ENCODE assay signal across 8 cellular contexts in genomic region chr2:26849056-26850001, GRCh38. TPM values are rescaled to one million over a fixed set of nuclear protein-coding genes. Genes with fewer than 3 reads are reported as not detected.
DNase-seq lines count a peak whose midpoint lies in the region; ATAC-seq, FAIRE-seq and TF ChIP-seq lines count a peak whose summit lies in the region.

No MANE protein-coding gene starts in this region.

- POLR2A ChIA-PET in HepG2 (lab: Yijun Ruan, JAX) = no interaction called here

- FAIRE-seq in HepG2 (lab: Jason Lieb, UNC) (no peak), GM19239 (lab: Jason Lieb, UNC) (no peak)

- TF ChIP-seq CTCF in HepG2 (CRISPR knock-in tag; IDR thresholded peaks at IDR 0.05) = no peak
- TF ChIP-seq CTCF in right lobe of liver (IDR thresholded peaks at IDR 0.05) = no peak
- no peak for TF ChIP-seq CTCF in type B pancreatic cell (conservative IDR thresholded peaks at IDR 0.05)

- peaks cover 14% of the 10 kb centered on the region for H3K4me1 Mint-ChIP-seq in type B pancreatic cell (ENCODE audit: unreplicated experiment)

- no peak for TF ChIP-seq RAD21 in HepG2 (CRISPR knock-in tag; IDR thresholded peaks at IDR 0.05)

- no peaks in the 10 kb centered on the region for H3K9me3 Mint-ChIP-seq in type B pancreatic cell

- H3K27me3 ChIP-seq in HepG2 (ENCODE audit: control insufficient read depth in 1 of 2, insufficient read depth in 2 of 2, low read length in 2 of 2) (peaks cover 21 to 83% of the 10 kb centered on the region in 2 experiments), right lobe of liver (peaks cover 0 to 28% of the 10 kb centered on the region in 2 donors)

- no peak for DNase-seq in HepG2 (ENCODE audit: low spot score)
- DNase-seq in right lobe of liver = no peak
- peak; percentile 7 to 14 for DNase-seq in activated CD4-positive, alpha-beta T cell treated with anti-CD3 and anti-CD28 coated beads, Interleukin-2, amount 50 U/mL, for 48 hours
- no peak for DNase-seq in type B pancreatic cell (ENCODE audit: extremely low spot score, unreplicated experiment)
- DNase-seq in inferior parietal cortex (ENCODE audit: extremely low spot score) = no peak
- DNase-seq in cerebellar nuclear complex (lab: John Stamatoyannopoulos, UW) = no peak
- no peak for DNase-seq in GM19239 (ENCODE audit: insufficient read length, low spot score)

- H4K20me1 ChIP-seq in HepG2 (ENCODE audit: insufficient read depth, low read length) = peaks cover 6% of the 10 kb centered on the region; the same call in 1 of the 2 replicates

- H2AFZ ChIP-seq in HepG2 (ENCODE audit: low read length) = no peak overlapping the region

- H3K36me3 ChIP-seq in HepG2 (replicated peaks in 1 of 2; ENCODE audit: control insufficient read depth in 1 of 2, insufficient read depth in 2 of 2, low read length in 2 of 2) (no peaks in the 10 kb centered on the region), right lobe of liver (no peaks in the 10 kb centered on the region)

- in situ Hi-C loops in HepG2 (cut with HindIII; ENCODE audit: extremely low pct_ligation_motif_present, low pct_unique_long_range_greater_than_20kb) = loop anchor here (5.0 kb wide), 2 partner anchors 93 to 168 kb away; no protein-coding TSS in a partner anchor

- no peak overlapping the region for H3K4me2 ChIP-seq in HepG2 (ENCODE audit: low read depth, low read length)

- TF ChIP-seq EP300 in HepG2 (IDR thresholded peaks at IDR 0.05; ENCODE audit: low read depth in 2 of 2, low read length in 2 of 2) (no peak), HepG2 (CRISPR knock-in tag; IDR thresholded peaks at IDR 0.05; ENCODE audit: borderline replicate concordance) (no peak)

- H3K79me2 ChIP-seq in HepG2 (ENCODE audit: insufficient read depth, low read length) = no peaks in the 10 kb centered on the region

- H3K9me3 ChIP-seq in HepG2 (ENCODE audit: low read length) = no peaks in the 10 kb centered on the region
- H3K9me3 ChIP-seq in right lobe of liver = no peaks in the 10 kb centered on the region
- H3K9me3 ChIP-seq in iPS-18c (ENCODE audit: control insufficient read depth, insufficient read depth, low read length) = peaks cover 2% of the 10 kb centered on the region

- H3K27ac ChIP-seq in HepG2 (ENCODE audit: extremely low read length, insufficient read depth, low read length) (no peak overlapping the region), right lobe of liver (no peak overlapping the region)

- TF ChIP-seq POLR2A in HepG2 (IDR thresholded peaks at IDR 0.05; ENCODE audit: insufficient read depth in 1 of 2, low read depth in 2 of 2, low read length in 2 of 2) (no peak), right lobe of liver (IDR thresholded peaks at IDR 0.05) (no peak)

- WGBS in HepG2 (ENCODE audit: low lambda C conversion rate) = 21% methylated on average over 23 of the region's 76 CpGs
- WGBS in right lobe of liver (ENCODE audit: insufficient coverage, low coverage, low lambda C conversion rate, missing lambda C conversion rate) = 3% methylated on average over 22 of the region's 76 CpGs

- H3K4me1 ChIP-seq in HepG2 (ENCODE audit: insufficient read depth, low read length) (peaks cover 13% of the 10 kb centered on the region), right lobe of liver (peaks cover 0 to 21% (median 3%) of the 10 kb centered on the region in 4 donors)

- intact Hi-C loops in HepG2 (cut with micrococcal nuclease; ENCODE audit: unreplicated experiment) (no loop called here), right lobe of liver (cut with DNase I) (loop anchor here (5.0 to 10.0 kb wide), 2 partner anchors 93 to 175 kb away; no protein-coding TSS in a partner anchor)

- peak overlapping the region in 2 of 3 experiments; percentile 29 to 57; a peak in 1 of 6 replicates for H3K4me3 ChIP-seq in HepG2 (replicated peaks in 1 of 3; ENCODE audit: insufficient read depth in 1 of 3, low read depth in 2 of 3, low read length in 3 of 3)
- H3K4me3 ChIP-seq in right lobe of liver = no peak overlapping the region
- H3K4me3 ChIP-seq in iPS-18c (ENCODE audit: insufficient read depth, low read depth, low read length) = peak overlapping the region; percentile 67

- H3K9ac ChIP-seq in HepG2 (ENCODE audit: insufficient read depth, low read depth, low read length) = no peak overlapping the region

- no TSS peak for BruUV-seq in HepG2 (replicated peaks; lab: Mats Ljungman, UMichigan)

- H3K27me3 Mint-ChIP-seq in type B pancreatic cell = peaks cover 61% of the 10 kb centered on the region

- CTCF ChIA-PET in HepG2 (lab: Yijun Ruan, JAX; ENCODE audit: low intra/inter-chr PET ratio, low total read pairs) = no interaction called here

- H3K36me3 Mint-ChIP-seq in type B pancreatic cell = no peaks in the 10 kb centered on the region

- H3K4me3 Mint-ChIP-seq in type B pancreatic cell = peak overlapping the region; percentile 84

- no peak overlapping the region for H3K27ac Mint-ChIP-seq in type B pancreatic cell

- no peak for ATAC-seq in HepG2
- ATAC-seq in right lobe of liver = no peak

TF ChIP-seq in HepG2, 621 proteins besides CTCF, POLR2A, EP300 and RAD21 (continues in another document):
- TF ChIP-seq HOXA7 (CRISPR knock-in tag; IDR thresholded peaks at IDR 0.05) (no peak), NCOA1 (CRISPR knock-in tag; IDR thresholded peaks at IDR 0.05) (0 out of 2 replicates have a peak, but pooled peaks have one; percentile 38), FOXJ3 (CRISPR knock-in tag; IDR thresholded peaks at IDR 0.05; ENCODE audit: borderline replicate concordance) (no peak), ZKSCAN1 (IDR thresholded peaks at IDR 0.05; ENCODE audit: low read length) (no peak), ZNF432 (CRISPR knock-in tag; IDR thresholded peaks at IDR 0.05; ENCODE audit: borderline replicate concordance) (no peak), DPF2 (CRISPR knock-in tag; IDR thresholded peaks at IDR 0.05; ENCODE audit: borderline replicate concordance, low read depth) (no peak), ZNF235 (CRISPR knock-in tag; IDR thresholded peaks at IDR 0.05; ENCODE audit: borderline replicate concordance) (no peak), MED1 (CRISPR knock-in tag; IDR thresholded peaks at IDR 0.05) (no peak), HOXA5 (CRISPR knock-in tag; IDR thresholded peaks at IDR 0.05) (no peak), PHF5A (CRISPR knock-in tag; IDR thresholded peaks at IDR 0.05; ENCODE audit: low read depth, unreplicated experiment) (no peak), KLF11 (CRISPR knock-in tag; IDR thresholded peaks at IDR 0.05) (no peak), RFXAP (CRISPR knock-in tag; IDR thresholded peaks at IDR 0.05; ENCODE audit: borderline replicate concordance) (no peak), FOXA3 (CRISPR knock-in tag; IDR thresholded peaks at IDR 0.05) (no peak)
- TF ChIP-seq, protein P1, sequence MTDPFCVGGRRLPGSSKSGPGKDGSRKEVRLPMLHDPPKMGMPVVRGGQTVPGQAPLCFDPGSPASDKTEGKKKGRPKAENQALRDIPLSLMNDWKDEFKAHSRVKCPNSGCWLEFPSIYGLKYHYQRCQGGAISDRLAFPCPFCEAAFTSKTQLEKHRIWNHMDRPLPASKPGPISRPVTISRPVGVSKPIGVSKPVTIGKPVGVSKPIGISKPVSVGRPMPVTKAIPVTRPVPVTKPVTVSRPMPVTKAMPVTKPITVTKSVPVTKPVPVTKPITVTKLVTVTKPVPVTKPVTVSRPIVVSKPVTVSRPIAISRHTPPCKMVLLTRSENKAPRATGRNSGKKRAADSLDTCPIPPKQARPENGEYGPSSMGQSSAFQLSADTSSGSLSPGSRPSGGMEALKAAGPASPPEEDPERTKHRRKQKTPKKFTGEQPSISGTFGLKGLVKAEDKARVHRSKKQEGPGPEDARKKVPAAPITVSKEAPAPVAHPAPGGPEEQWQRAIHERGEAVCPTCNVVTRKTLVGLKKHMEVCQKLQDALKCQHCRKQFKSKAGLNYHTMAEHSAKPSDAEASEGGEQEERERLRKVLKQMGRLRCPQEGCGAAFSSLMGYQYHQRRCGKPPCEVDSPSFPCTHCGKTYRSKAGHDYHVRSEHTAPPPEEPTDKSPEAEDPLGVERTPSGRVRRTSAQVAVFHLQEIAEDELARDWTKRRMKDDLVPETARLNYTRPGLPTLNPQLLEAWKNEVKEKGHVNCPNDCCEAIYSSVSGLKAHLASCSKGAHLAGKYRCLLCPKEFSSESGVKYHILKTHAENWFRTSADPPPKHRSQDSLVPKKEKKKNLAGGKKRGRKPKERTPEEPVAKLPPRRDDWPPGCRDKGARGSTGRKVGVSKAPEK (CRISPR knock-in tag; IDR thresholded peaks at IDR 0.05; ENCODE audit: borderline replicate concordance) = no peak

RNA-seq across cellular contexts. Expression of gene DPYSL5, which starts 1.4 kb away (rescaled TPM):
- not detected in 2 replicates for total RNA-seq in HepG2 (2016; rRNA removed; fragmentation: Illumina TruSeq; extraction: Trizol)
- total RNA-seq in HepG2 (2016; cell fraction: cytosol; rRNA removed; fragmentation: Illumina TruSeq; extraction: Trizol; ENCODE audit: low read depth) = not detected in 2 replicates
- 0.02 and 0.09 TPM in 2 replicates for total RNA-seq in HepG2 (2016; cell fraction: insoluble cytoplasmic fraction; rRNA removed; fragmentation: Illumina TruSeq; extraction: Trizol)
- total RNA-seq in HepG2 (2016; cell fraction: membrane; rRNA removed; fragmentation: Illumina TruSeq; extraction: Trizol) = 0.24 TPM in 1 of 2 replicates, not detected in the other
- total RNA-seq in HepG2 (2016; cell fraction: nucleus; rRNA removed; fragmentation: Illumina TruSeq; extraction: Trizol) = not detected in 2 replicates
- polyA plus RNA-seq in HepG2 (2011; rRNA removed) = 0.03 and 0.15 TPM in 2 replicates
- polyA plus RNA-seq in HepG2 (2011; cell fraction: cytosol; rRNA removed) = 0.03 and 0.05 TPM in 2 replicates
- polyA plus RNA-seq in HepG2 (2011; cell fraction: nucleus; rRNA removed) = not detected in 2 replicates
- not detected in 2 replicates for polyA plus RNA-seq in HepG2 (2012)
- not detected in 2 replicates for polyA plus RNA-seq in HepG2 (2016; cell fraction: cytosol; fragmentation: Illumina TruSeq; extraction: Trizol; ENCODE audit: low read depth)
- polyA plus RNA-seq in HepG2 (2016; cell fraction: insoluble cytoplasmic fraction; fragmentation: Illumina TruSeq; extraction: Trizol; ENCODE audit: low read depth) = 0.12 and 0.19 TPM in 2 replicates
- polyA plus RNA-seq in HepG2 (2016; cell fraction: membrane; fragmentation: Illumina TruSeq; extraction: Trizol; ENCODE audit: low read depth) = not detected in 2 replicates
- polyA plus RNA-seq in HepG2 (2016; cell fraction: nucleus; fragmentation: Illumina TruSeq; extraction: Trizol; ENCODE audit: insufficient read depth, low read depth) = not detected in 2 replicates
- polyA minus RNA-seq in HepG2 (2011; rRNA and poly(A)+ RNA removed; ENCODE audit: low replicate concordance) = 0.54 TPM in 1 of 2 replicates, not detected in the other
- not detected in 2 replicates for polyA minus RNA-seq in HepG2 (2011; cell fraction: cytosol; rRNA and poly(A)+ RNA removed)
- not detected in 2 replicates for polyA minus RNA-seq in HepG2 (2011; cell fraction: nucleus; rRNA and poly(A)+ RNA removed)
- not detected for total RNA-seq in right lobe of liver
- 8.5 and 51.1 TPM in 2 replicates for total RNA-seq in type B pancreatic cell (ENCODE audit: low replicate concordance)

Comparison
In these comparisons a context has a peak if more than half of its experiments do, and no peak if none do; other contexts are left out.
1. H3K4me3 ChIP-seq: peak in HepG2 (2 of 3) and iPS-18c (single experiment); none in right lobe of liver (0 of 3).
2. DNase-seq: peak in activated CD4-positive, alpha-beta T cell treated with anti-CD3 and anti-CD28 coated beads, Interleukin-2, amount 50 U/mL, for 48 hours (2 of 2); none in HepG2 (single experiment), right lobe of liver (0 of 3), type B pancreatic cell (single experiment), inferior parietal cortex (single experiment), cerebellar nuclear complex (0 of 2) and GM19239 (single experiment).